ENCODE assay signal across 32 cellular contexts in genomic region chr11:131838016-131838415, GRCh38.
"Had no signal": no experiment of that assay in that cellular context is flagged by ENCODE, and none has a peak within 500 bp of the region (broad histone marks: within the 10 kb centered on the region; RNA-seq: fewer than 3 reads in every experiment).

No MANE protein-coding gene starts in this region.

- DNase-seq: activated CD4-positive, alpha-beta memory T cell treated with anti-CD3 and anti-CD28 coated beads, Interleukin-2, amount 10 ng/mL, durations not matched to agents 7 days and 5 days; activated CD4-positive, alpha-beta T cell treated with anti-CD3 and anti-CD28 coated beads for 1 hour; activated CD4-positive, alpha-beta T cell treated with anti-CD3 and anti-CD28 coated beads for 48 hours; activated CD4-positive, CD25-positive, alpha-beta regulatory T cell; activated effector memory CD4-positive, alpha-beta T cell treated with anti-CD3 and anti-CD28 coated beads, Interleukin-2, amount 50 U/mL, for 16 hours; activated naive CD4-positive, alpha-beta T cell; activated naive CD4-positive, alpha-beta T cell treated with anti-CD3 and anti-CD28 coated beads, Interleukin-2, amount 50 U/mL, for 16 hours; activated naive CD8-positive, alpha-beta T cell treated with anti-CD3 and anti-CD28 coated beads for 36 hours; activated T-cell treated with anti-CD3 and anti-CD28 coated beads, Interleukin-2, amount 50 U/mL, for 1 hour; activated T-cell treated with anti-CD3 and anti-CD28 coated beads, Interleukin-2, amount 50 U/mL, for 72 hours; amniotic stem cell; aorta; brain microvascular endothelial cell; central memory CD4-positive, alpha-beta T cell; NCI-H1092 treated with DMSO at 0.1 percent for 48 hours; NCI-H1417; NCI-H1694; NCI-H1930; NCI-H2081 treated with DMSO at 0.1 percent for 48 hours; NCI-H226; NCI-H446 treated with DMSO at 0.1 percent for 48 hours; NCI-H524; NCI-H69; NCI-H82; SJCRH30; T1000; WERI-Rb-1 had no signal

- H3K4me3 ChIP-seq: SJCRH30, SK-N-MC had no signal

- H3K36me3 ChIP-seq: brain microvascular endothelial cell, SJCRH30, WERI-Rb-1 had no signal

- H3K27me3 ChIP-seq: brain microvascular endothelial cell, SJCRH30 had no signal

- ATAC-seq: activated T-cell treated with anti-CD3 and anti-CD28 coated beads, Interleukin-2, amount 50 U/mL, for 72 hours; activated T-helper 17 cell treated with anti-CD3 and anti-CD28 coated beads, Interleukin-2, amount 50 U/mL, for 72 hours; Panc1; Right ventricle myocardium inferior had no signal

- H3K9me3 ChIP-seq: SJCRH30 had no signal

- H3K4me1 ChIP-seq: SJCRH30 had no signal

- H3K27ac ChIP-seq: brain microvascular endothelial cell, RWPE1, SJCRH30, SK-N-MC, WERI-Rb-1 had no signal
